7 cellular contexts compared by ENCODE assay signal in genomic region chr1:223952801-223953200, GRCh38.
DNase-seq lines count a peak whose midpoint lies in the region; ATAC-seq and TF ChIP-seq lines count a peak whose summit lies in the region.
"Not testable (repeated sequence)": the region's sequence is repeated elsewhere in the genome, so short reads cannot be mapped to it uniquely, and the experiment has no call there.

No MANE protein-coding gene starts in this region.

- not testable (repeated sequence) for H2AFZ ChIP-seq in ACC112 (ENCODE audit: low read length, unreplicated experiment); PC-3 (ENCODE audit: low read length); fibroblast of lung (ENCODE audit: low read length); mesenchymal stem cell (ENCODE audit: low read depth, low read length)

- not testable (repeated sequence) for H3K27ac Mint-ChIP-seq in MCF 10A (ENCODE audit: low read depth, unreplicated experiment)

- not testable (repeated sequence) for H3K9me2 ChIP-seq in PC-3 (replicated peaks; ENCODE audit: low read length)

- WGBS in mesenchymal stem cell, result 20% methylated on average over 1 of the region's 2 CpGs

- ATAC-seq in PC-3, result not testable (repeated sequence)

- H3K4ac ChIP-seq in mesenchymal stem cell (ENCODE audit: low read depth in 1 of 2, low read length in 2 of 2), result not testable (repeated sequence)

- not testable (repeated sequence) for BruUV-seq in PC-3 (replicated peaks; lab: Mats Ljungman, UMichigan); MCF 10A (replicated peaks; lab: Mats Ljungman, UMichigan)

- not testable (repeated sequence) for H3K4me1 Mint-ChIP-seq in MCF 10A (ENCODE audit: insufficient read depth, unreplicated experiment)

- H2BK15ac ChIP-seq in mesenchymal stem cell (ENCODE audit: low read depth, poor library complexity, severe bottlenecking), result not testable (repeated sequence)

- not testable (repeated sequence) for H2AK5ac ChIP-seq in mesenchymal stem cell (ENCODE audit: low read length, severe bottlenecking)

- H3K36me3 ChIP-seq in ACC112 (ENCODE audit: insufficient read depth, low read length); PC-3 (ENCODE audit: low read depth, low read length); fibroblast of lung (ENCODE audit: control insufficient read depth, insufficient read depth, low read length); mesenchymal stem cell (ENCODE audit: control insufficient read depth in 1 of 2, insufficient read depth in 2 of 2, low read depth in 1 of 2, low read length in 2 of 2): not testable (repeated sequence)

- CTCF ChIA-PET in PC-3 (lab: Charles Lee); MCF 10A (lab: Yijun Ruan, JAX): not testable (repeated sequence)

- H3K79me2 ChIP-seq in ACC112 (ENCODE audit: control insufficient read depth, insufficient read depth, low read length, unreplicated experiment); PC-3 (ENCODE audit: low read length); fibroblast of lung (ENCODE audit: control insufficient read depth, insufficient read depth, low read length): not testable (repeated sequence)

- H3K4me3 ChIP-seq in ACC112 (ENCODE audit: low read depth, low read length); PC-3 (ENCODE audit: low read length); fibroblast of lung (replicated peaks in 1 of 4; ENCODE audit: control extremely low read depth in 1 of 4, insufficient read depth in 1 of 4, low read depth in 3 of 4, low read length in 4 of 4); mesenchymal stem cell (ENCODE audit: insufficient read depth in 1 of 2, low read depth in 1 of 2, low read length in 2 of 2): not testable (repeated sequence)

- H3K9ac ChIP-seq in PC-3 (ENCODE audit: low read length); fibroblast of lung (ENCODE audit: insufficient read depth, low read length); mesenchymal stem cell (ENCODE audit: low read length): not testable (repeated sequence)

- not testable (repeated sequence) for H3K4me3 Mint-ChIP-seq in MCF 10A (ENCODE audit: unreplicated experiment)

- H3K23ac ChIP-seq in mesenchymal stem cell (ENCODE audit: low read length in 2 of 2), result not testable (repeated sequence)

- not testable (repeated sequence) for H3K27me3 Mint-ChIP-seq in MCF 10A (ENCODE audit: insufficient read depth, unreplicated experiment)

- H3K27ac ChIP-seq in ACC112 (ENCODE audit: low read depth, low read length) (peak overlapping the region; percentile 76), PC-3 (ENCODE audit: low read length) (peak overlapping the region; percentile 25; the same call in 1 of the 2 replicates)
- H3K27ac ChIP-seq in fibroblast of lung (ENCODE audit: insufficient read depth, low read length); mesenchymal stem cell (ENCODE audit: low read length, poor library complexity, severe bottlenecking): not testable (repeated sequence)

- not testable (repeated sequence) for H3K9me3 Mint-ChIP-seq in MCF 10A (ENCODE audit: unreplicated experiment)

- H3K36me3 Mint-ChIP-seq in MCF 10A (ENCODE audit: insufficient read depth, unreplicated experiment), result peaks cover 21% of the 10 kb centered on the region

- DNase-seq in ELR (ENCODE audit: low read depth) (peak; percentile 37), HS-5 (ENCODE audit: low read depth) (peak; percentile 9), MCF 10A (ENCODE audit: unreplicated experiment) (peak; percentile 3), fibroblast of lung (ENCODE audit: low read depth in 2 of 2) (peak; percentile 0 to 17), mesenchymal stem cell (peak; percentile 0)
- not testable (repeated sequence) for DNase-seq in PC-3

- not testable (repeated sequence) for H3K4me1 ChIP-seq in ACC112 (ENCODE audit: control insufficient read depth, insufficient read depth, low read length, unreplicated experiment); PC-3 (ENCODE audit: insufficient read depth, low read length); fibroblast of lung (ENCODE audit: control insufficient read depth, extremely low read depth, insufficient read depth, low read length); mesenchymal stem cell (ENCODE audit: control insufficient read depth, insufficient read depth, low read depth, low read length)

- not testable (repeated sequence) for H4K20me1 ChIP-seq in PC-3 (ENCODE audit: low read length); fibroblast of lung (ENCODE audit: control insufficient read depth, extremely low read depth, insufficient read depth, low read length)

- POLR2A ChIA-PET in PC-3 (lab: Charles Lee; ENCODE audit: unreplicated experiment); MCF 10A (lab: Yijun Ruan, JAX): not testable (repeated sequence)

- H2BK120ac ChIP-seq in mesenchymal stem cell (ENCODE audit: low read depth, low read length), result not testable (repeated sequence)

- not testable (repeated sequence) for H3K18ac ChIP-seq in mesenchymal stem cell (ENCODE audit: low read depth in 1 of 2, low read length in 2 of 2)

- H3K4me2 ChIP-seq in PC-3 (ENCODE audit: low read length); fibroblast of lung (ENCODE audit: extremely low read depth, insufficient read depth, low read length); mesenchymal stem cell (ENCODE audit: low read length, poor library complexity, severe bottlenecking): not testable (repeated sequence)

- not testable (repeated sequence) for H3K14ac ChIP-seq in mesenchymal stem cell (ENCODE audit: low read length in 2 of 2)

- H3K27me3 ChIP-seq in ACC112 (ENCODE audit: insufficient read depth, low read length); PC-3 (ENCODE audit: low read length); fibroblast of lung (ENCODE audit: control insufficient read depth, insufficient read depth, low read length); mesenchymal stem cell (ENCODE audit: control insufficient read depth in 1 of 2, insufficient read depth in 1 of 2, low read length in 2 of 2): not testable (repeated sequence)

- intact Hi-C loops in PC-3 (cut with micrococcal nuclease); MCF 10A (cut with micrococcal nuclease): not testable (repeated sequence)

- H3K79me1 ChIP-seq in mesenchymal stem cell (replicated peaks; ENCODE audit: low read length, poor library complexity, severe bottlenecking), result not testable (repeated sequence)

- H4K91ac ChIP-seq in mesenchymal stem cell (ENCODE audit: low read length), result not testable (repeated sequence)

- not testable (repeated sequence) for H3K9me3 ChIP-seq in PC-3 (ENCODE audit: low read length); fibroblast of lung (ENCODE audit: control insufficient read depth, insufficient read depth, low read depth, low read length); mesenchymal stem cell (ENCODE audit: control insufficient read depth, low read length)

- not testable (repeated sequence) for H4K8ac ChIP-seq in mesenchymal stem cell (ENCODE audit: low read length)

- not testable (repeated sequence) for H2BK12ac ChIP-seq in mesenchymal stem cell (ENCODE audit: low read length in 2 of 2)

- H2BK5ac ChIP-seq in mesenchymal stem cell (ENCODE audit: low read depth, low read length, poor library complexity, severe bottlenecking), result not testable (repeated sequence)

- not testable (repeated sequence) for TF ChIP-seq CTCF in PC-3 (conservative IDR thresholded peaks at IDR 0.05; ENCODE audit: low read depth, low read length); MCF 10A (IDR thresholded peaks at IDR 0.05; ENCODE audit: unreplicated experiment); fibroblast of lung (conservative IDR thresholded peaks at IDR 0.05 in 1 of 2, IDR thresholded peaks at IDR 0.05 in 1 of 2; ENCODE audit: low read depth in 1 of 2, low read length in 2 of 2)

- H3F3A ChIP-seq in PC-3 (ENCODE audit: low read length, unreplicated experiment), result not testable (repeated sequence)
